18 cellular contexts compared by ENCODE assay signal in genomic region chr10:89615824-89616223, GRCh38. TPM values are rescaled to one million over a fixed set of nuclear protein-coding genes. Genes with fewer than 3 reads are reported as not detected.
DNase-seq lines count a peak whose midpoint lies in the region; TF ChIP-seq lines count a peak whose summit lies in the region.
"Had no signal": no experiment of that assay in that cellular context is flagged by ENCODE, and none has a peak within 500 bp of the region (broad histone marks: within the 10 kb centered on the region; RNA-seq: fewer than 3 reads in every experiment).

No MANE protein-coding gene starts in this region.

- H3K36me3 Mint-ChIP-seq in chondrocyte (ENCODE audit: low read depth) (peaks cover 2% of the 10 kb centered on the region), mesothelial cell of epicardium (peaks cover 35% of the 10 kb centered on the region), endodermal cell (ENCODE audit: low read depth) (peaks cover 40% of the 10 kb centered on the region)

- TF ChIP-seq CTCF in chondrocyte (IDR thresholded peaks at IDR 0.05), result no peak
- no peak for TF ChIP-seq CTCF in mesothelial cell of epicardium (IDR thresholded peaks at IDR 0.05; ENCODE audit: unreplicated experiment)
- TF ChIP-seq CTCF in endodermal cell (conservative IDR thresholded peaks at IDR 0.05), result no peak

- 94% methylated on average over 1 of the region's 1 CpG; no CpG with 5 or more reads in 1 of the 2 experiments for WGBS in endodermal cell (ENCODE audit: insufficient coverage in 1 of 2, insufficient read length in 1 of 2), 2 experiments

- H3K4me3 Mint-ChIP-seq in chondrocyte (ENCODE audit: unreplicated experiment) (no peak overlapping the region), mesothelial cell of epicardium (no peak overlapping the region), endodermal cell (no peak overlapping the region)
- H3K4me3 Mint-ChIP-seq: T-helper 1 cell treated with Interleukin-12 subunit alpha and Interleukin-12 subunit beta and Interleukin-4 antibody, amounts not matched to agents 30 μg/mL and 1 μg/mL, for 36 hours had no signal

- peaks cover 9% of the 10 kb centered on the region for H3K4me1 Mint-ChIP-seq in chondrocyte (ENCODE audit: low read depth)
- peaks cover 24% of the 10 kb centered on the region for H3K4me1 Mint-ChIP-seq in mesothelial cell of epicardium
- peaks cover 15% of the 10 kb centered on the region for H3K4me1 Mint-ChIP-seq in endodermal cell

- H3K27ac Mint-ChIP-seq in chondrocyte (ENCODE audit: unreplicated experiment), result peak overlapping the region; percentile 43
- peak overlapping the region; percentile 21 for H3K27ac Mint-ChIP-seq in mesothelial cell of epicardium
- no peak overlapping the region for H3K27ac Mint-ChIP-seq in endodermal cell
- H3K27ac Mint-ChIP-seq: T-helper 1 cell treated with Interleukin-12 subunit alpha and Interleukin-12 subunit beta and Interleukin-4 antibody, amounts not matched to agents 30 μg/mL and 1 μg/mL, for 36 hours had no signal

- H3K4me3 ChIP-seq in endodermal cell (ENCODE audit: low read length), result no peak overlapping the region
- H3K4me3 ChIP-seq: K562, SJSA1, upper lobe of left lung had no signal

- DNase-seq in DMS53 (lab: John Stamatoyannopoulos, UW), result peak; percentile 35
- DNase-seq in HT1080 (ENCODE audit: low read depth), result peak; percentile 64
- DNase-seq in chondrocyte (ENCODE audit: low spot score), result no peak
- DNase-seq in mesothelial cell of epicardium (ENCODE audit: low spot score in 2 of 2, unreplicated experiment in 2 of 2), result no peak
- no peak for DNase-seq in D341Med (ENCODE audit: low spot score)
- DNase-seq in endodermal cell, result no peak
- no peak for DNase-seq in activated T-cell treated with anti-CD3 and anti-CD28 coated beads, Interleukin-2, amount 50 U/mL, for 48 hours
- no peak for DNase-seq in hippocampal formation (lab: John Stamatoyannopoulos, UW)
- DNase-seq: activated CD4-positive, alpha-beta T cell treated with anti-CD3 and anti-CD28 coated beads, Interleukin-2, amount 50 U/mL, for 48 hours; foreskin keratinocyte; GDM1; NCI-H187; stimulated activated CD8-positive, alpha-beta memory T cell treated with anti-CD3 and anti-CD28 coated beads, Interleukin-4, amount 100 ng/mL, for 48 hours; upper lobe of left lung had no signal

- H3K27ac ChIP-seq in endodermal cell (ENCODE audit: low read depth, low read length), result no peak overlapping the region
- H3K27ac ChIP-seq: foreskin keratinocyte, neutrophil, SJSA1, upper lobe of left lung had no signal

- H3K9me3 Mint-ChIP-seq in chondrocyte (ENCODE audit: low read depth), result peaks cover 9% of the 10 kb centered on the region
- H3K9me3 Mint-ChIP-seq in mesothelial cell of epicardium, result peaks cover 22% of the 10 kb centered on the region
- H3K9me3 Mint-ChIP-seq in endodermal cell, result peaks cover 28% of the 10 kb centered on the region

- H3K9ac ChIP-seq in endodermal cell (ENCODE audit: extremely low read depth, low read length, poor library complexity, severe bottlenecking), result no peak overlapping the region

- H3K27me3 ChIP-seq in endodermal cell (ENCODE audit: control insufficient read depth, insufficient read depth, low read length, poor library complexity, severe bottlenecking), result no peaks in the 10 kb centered on the region
- H3K27me3 ChIP-seq: foreskin keratinocyte, neutrophil, SJSA1, upper lobe of left lung had no signal

- no peaks in the 10 kb centered on the region for H3K4me1 ChIP-seq in endodermal cell (ENCODE audit: control insufficient read depth, insufficient read depth, low read length)
- H3K4me1 ChIP-seq: foreskin keratinocyte, upper lobe of left lung had no signal

- H3K36me3 ChIP-seq in endodermal cell (ENCODE audit: control insufficient read depth, insufficient read depth, low read length), result peaks cover 10% of the 10 kb centered on the region
- H3K36me3 ChIP-seq: neutrophil, SJSA1, upper lobe of left lung had no signal

- H3K27me3 Mint-ChIP-seq in chondrocyte (ENCODE audit: low read depth) (no peaks in the 10 kb centered on the region), mesothelial cell of epicardium (ENCODE audit: low read depth) (no peaks in the 10 kb centered on the region), endodermal cell (ENCODE audit: insufficient read depth) (no peaks in the 10 kb centered on the region)

- peaks cover 24% of the 10 kb centered on the region for H3K9me3 ChIP-seq in endodermal cell (ENCODE audit: control insufficient read depth, low read length)

RNA-seq across cellular contexts. Expression of gene PANK1, which starts 29.2 kb away (rescaled TPM):
- 3.8 and 5.0 TPM in 2 replicates for total RNA-seq in HT1080 (2014; rRNA removed; shearing (Covaris generic))
- polyA plus RNA-seq in HT1080 (2015; cell fraction: cytosol; rRNA removed), result 2.6 and 3.9 TPM in 2 replicates
- 1.6 and 3.1 TPM in 2 replicates for polyA plus RNA-seq in HT1080 (2015; cell fraction: nucleus; rRNA removed)
- total RNA-seq in chondrocyte (6.3 to 13.9 TPM (median 7.6 TPM) in 3 replicates), mesothelial cell of epicardium (24.0 to 27.2 TPM (median 24.4 TPM) in 3 replicates), endodermal cell (10 to 100 TPM; 23.4 to 28.8 TPM)
- polyA plus RNA-seq in endodermal cell (2013, experiment 1 of 2), result 25.4 TPM
- polyA plus RNA-seq in endodermal cell (2013, experiment 2 of 2), result 24.8 TPM

Comparison
In these comparisons a context has a peak if more than half of its experiments do, and no peak if none do; other contexts are left out.
1. DNase-seq: peak in DMS53 (single experiment) and HT1080 (single experiment); none in chondrocyte (single experiment), mesothelial cell of epicardium (0 of 2), D341Med (single experiment), endodermal cell (single experiment), activated T-cell treated with anti-CD3 and anti-CD28 coated beads, Interleukin-2, amount 50 U/mL, for 48 hours (0 of 2) and hippocampal formation (0 of 2).